ENCODE assay signal across 25 cellular contexts in genomic region chr6:7171733-7172132, GRCh38.
DNase-seq lines count a peak whose midpoint lies in the region; ATAC-seq, FAIRE-seq and TF ChIP-seq lines count a peak whose summit lies in the region.
"Had no signal": no experiment of that assay in that cellular context is flagged by ENCODE, and none has a peak within 500 bp of the region (broad histone marks: within the 10 kb centered on the region; RNA-seq: fewer than 3 reads in every experiment).

No MANE protein-coding gene starts in this region.

- ATAC-seq in GM21786 (IDR thresholded peaks at IDR 0.05; ENCODE audit: unreplicated experiment) (no peak), Right ventricle myocardium inferior (no peak)
- ATAC-seq: activated CD8-positive, alpha-beta memory T cell treated with anti-CD3 and anti-CD28 coated beads, Interleukin-2, amount 10 ng/mL, durations not matched to agents 7 days and 5 days; CD8-positive, alpha-beta T cell had no signal

- H3K4ac ChIP-seq in H1 (replicated peaks; ENCODE audit: insufficient read length, low read depth, low read length), result no peak overlapping the region

- H3K9me3 ChIP-seq in H1 (ENCODE audit: insufficient read depth in 2 of 2, low read depth in 1 of 2, low read length in 1 of 2), result no peaks in the 10 kb centered on the region
- H3K9me3 ChIP-seq in osteoblast (ENCODE audit: low read depth, low read length), result no peaks in the 10 kb centered on the region
- no peaks in the 10 kb centered on the region for H3K9me3 ChIP-seq in transverse colon
- H3K9me3 ChIP-seq: heart right ventricle, SJSA1, spleen had no signal

- H2BK15ac ChIP-seq in H1 (ENCODE audit: low read length), result 0 out of 2 replicates have a peak overlapping the region, but pooled peaks have one; percentile 61

- WGBS in H1 (ENCODE audit: extremely low coverage in 1 of 2, insufficient coverage in 1 of 2, insufficient read length in 1 of 2, insufficient replicate concordance in 2 of 2, low coverage in 1 of 2, low lambda C conversion rate in 2 of 2, missing lambda C conversion rate in 1 of 2), 2 experiments, result 95% methylated on average over 5 of the region's 5 CpGs; no CpG with 5 or more reads in 1 of the 2 experiments
- WGBS in transverse colon (ENCODE audit: low coverage in 1 of 2), 2 donors, result 90% methylated on average over 5 of the region's 5 CpGs; no CpG with 5 or more reads in 1 of the 2 donors

- no peak overlapping the region for H3K56ac ChIP-seq in H1 (replicated peaks; ENCODE audit: insufficient read length, low read depth, low read length)

- H4K20me1 ChIP-seq in H1 (replicated peaks in 1 of 2; ENCODE audit: control insufficient read depth in 1 of 2, insufficient read depth in 2 of 2, low read length in 2 of 2) (peaks cover 2 to 6% of the 10 kb centered on the region in 2 experiments), osteoblast (ENCODE audit: insufficient read depth, low read length) (peaks cover 21% of the 10 kb centered on the region)

- H3K4me3 ChIP-seq in H1 (ENCODE audit: extremely low read depth in 1 of 4, insufficient read depth in 2 of 4, low read depth in 3 of 4, low read length in 4 of 4) (no peak overlapping the region), osteoblast (ENCODE audit: insufficient read depth, low read length) (no peak overlapping the region), transverse colon (no peak overlapping the region)
- H3K4me3 ChIP-seq: heart right ventricle, SJSA1, spleen had no signal

- H3K4me2 ChIP-seq in H1 (ENCODE audit: insufficient read depth in 1 of 2, low read depth in 2 of 2, low read length in 2 of 2) (no peak overlapping the region), osteoblast (ENCODE audit: insufficient read depth, low read length) (no peak overlapping the region)

- H2BK120ac ChIP-seq in H1 (replicated peaks; ENCODE audit: low read depth, low read length), result no peak overlapping the region

- FAIRE-seq in H1 (lab: Jason Lieb, UNC), result no peak

- H4K8ac ChIP-seq in H1 (ENCODE audit: extremely low read depth, insufficient read depth, low read length), result no peak overlapping the region; the same call in 1 of the 2 replicates

- H4K91ac ChIP-seq in H1 (replicated peaks; ENCODE audit: insufficient read length, low read length), result no peak overlapping the region

- no peak overlapping the region for H3K27ac ChIP-seq in H1 (ENCODE audit: low read depth, low read length)
- peak overlapping the region; percentile 58 for H3K27ac ChIP-seq in osteoblast (ENCODE audit: low read depth, low read length)
- H3K27ac ChIP-seq in transverse colon, result peak overlapping the region in 3 of 4 donors; percentile 58 to 70 (median 68)
- H3K27ac ChIP-seq: 22Rv1, SJSA1 had no signal

- no peak overlapping the region for H2BK5ac ChIP-seq in H1 (ENCODE audit: low read depth, low read length)

- H4K5ac ChIP-seq in H1 (ENCODE audit: insufficient read length, low read depth, low read length), result no peak overlapping the region

- H3K79me1 ChIP-seq in H1 (ENCODE audit: low read depth, low read length), result peaks cover 24% of the 10 kb centered on the region

- POLR2A ChIA-PET in H1 (lab: Charles Lee; ENCODE audit: partially characterized antibody), result no interaction called here

- no peak overlapping the region; the same call in 1 of the 2 replicates for H3K18ac ChIP-seq in H1 (ENCODE audit: extremely low read depth, low read length)

- TF ChIP-seq EP300 in H1 (IDR thresholded peaks at IDR 0.05; ENCODE audit: borderline replicate concordance in 1 of 2, low read depth in 2 of 2, low read length in 2 of 2) (no peak), transverse colon (IDR thresholded peaks at IDR 0.05; ENCODE audit: low read depth) (no peak)

- H2AK5ac ChIP-seq in H1 (ENCODE audit: low read depth, low read length), result 0 out of 2 replicates have a peak overlapping the region, but pooled peaks have one; percentile 40

- H3K23ac ChIP-seq in H1 (ENCODE audit: insufficient read length), result no peak overlapping the region

- no peaks in the 10 kb centered on the region; the same call in 1 of the 2 replicates for H3K23me2 ChIP-seq in H1 (ENCODE audit: low read depth, low read length)

- peaks cover 0 to 61% of the 10 kb centered on the region in 2 experiments; a peak in 2 of 4 replicates for H3K79me2 ChIP-seq in H1 (ENCODE audit: control insufficient read depth in 1 of 2, insufficient read depth in 2 of 2, low read length in 2 of 2)
- peaks cover 92% of the 10 kb centered on the region for H3K79me2 ChIP-seq in osteoblast (ENCODE audit: insufficient read depth, low read length)

- TF ChIP-seq RAD21 in H1 (IDR thresholded peaks at IDR 0.05 in 1 of 2, conservative IDR thresholded peaks at IDR 0.05 in 1 of 2; ENCODE audit: low read depth in 2 of 2, low read length in 2 of 2), result no peak

- H3K36me3 ChIP-seq in H1 (ENCODE audit: control insufficient read depth in 2 of 4, insufficient read depth in 4 of 4, low read length in 3 of 4), result no peaks in the 10 kb centered on the region; a peak in 1 of 8 replicates
- no peaks in the 10 kb centered on the region for H3K36me3 ChIP-seq in osteoblast (ENCODE audit: insufficient read depth, low read length)
- H3K36me3 ChIP-seq in transverse colon, result no peaks in the 10 kb centered on the region

- H3K9ac ChIP-seq in H1 (replicated peaks in 1 of 4; ENCODE audit: extremely low read depth in 1 of 4, low read depth in 3 of 4, low read length in 3 of 4), result no peak overlapping the region

- TF ChIP-seq POLR2A in H1 (IDR thresholded peaks at IDR 0.05; ENCODE audit: control extremely low read depth in 1 of 2, low read depth in 2 of 2, low read length in 2 of 2) (no peak), transverse colon (IDR thresholded peaks at IDR 0.05) (no peak)

- H2AFZ ChIP-seq in H1 (ENCODE audit: low read length) (no peak overlapping the region), osteoblast (ENCODE audit: low read length) (no peak overlapping the region)

- DNase-seq in activated CD8-positive, alpha-beta memory T cell treated with anti-CD3 and anti-CD28 coated beads for 24 hours, result peak; percentile 45
- no peak for DNase-seq in activated CD8-positive, alpha-beta memory T cell treated with anti-CD3 and anti-CD28 coated beads, Interleukin-2, amount 50 U/mL, for 4 hours
- DNase-seq in H1 (ENCODE audit: low read depth in 1 of 2, low spot score in 2 of 2), result peak in 1 of 2 experiments; percentile 27
- DNase-seq in osteoblast (ENCODE audit: insufficient read length, low spot score, missing footprints), result no peak
- no peak for DNase-seq in transverse colon
- DNase-seq in UCSD-AML1 (lab: John Stamatoyannopoulos, UW; ENCODE audit: unreplicated experiment), result no peak
- no peak for DNase-seq in Right ventricle myocardium inferior (ENCODE audit: missing footprints)
- DNase-seq: activated CD4-positive, alpha-beta T cell treated with anti-CD3 and anti-CD28 coated beads for 4 hours; activated CD8-positive, alpha-beta memory T cell treated with anti-CD3 and anti-CD28 coated beads, Interleukin-2, amount 10 ng/mL, durations not matched to agents 7 days and 5 days; activated effector memory CD4-positive, alpha-beta T cell treated with Interleukin-2 at 50 U/mL for 16 hours; CD8-positive, alpha-beta T cell; cerebellar nuclear complex; DMS153; heart right ventricle; NCI-H1436 treated with DMSO at 0.1 percent for 48 hours; NCI-H2107; NCI-H446; nucleus accumbens; OCI-M1; spleen; stimulated activated CD4-positive, alpha-beta T cell treated with anti-CD3 and anti-CD28 coated beads, Interleukin-2, amount 100 ng/mL, for 48 hours; stimulated activated naive CD4-positive, alpha-beta T cell had no signal

- H3K27me3 ChIP-seq in H1 (replicated peaks in 1 of 4; ENCODE audit: control insufficient read depth in 3 of 4, extremely low read depth in 1 of 4, insufficient read depth in 3 of 4, low read length in 3 of 4), result no peaks in the 10 kb centered on the region
- H3K27me3 ChIP-seq in osteoblast (ENCODE audit: insufficient read depth, low read length), result no peaks in the 10 kb centered on the region
- no peaks in the 10 kb centered on the region for H3K27me3 ChIP-seq in transverse colon
- H3K27me3 ChIP-seq: heart right ventricle, SJSA1, spleen had no signal

- H3K4me1 ChIP-seq in H1 (replicated peaks in 1 of 4; ENCODE audit: control insufficient read depth in 3 of 4, insufficient read depth in 4 of 4, low read length in 3 of 4) (peaks cover 0 to 26% (median 22%) of the 10 kb centered on the region in 4 experiments), osteoblast (ENCODE audit: insufficient read depth, low read length) (peaks cover 52% of the 10 kb centered on the region), transverse colon (peaks cover 37 to 65% (median 49%) of the 10 kb centered on the region in 4 donors)

- 0 out of 2 replicates have a peak overlapping the region, but pooled peaks have one; percentile 39 for H2BK12ac ChIP-seq in H1 (ENCODE audit: low read depth, low read length)

- TF ChIP-seq CTCF in H1 (IDR thresholded peaks at IDR 0.05; ENCODE audit: control extremely low read depth in 1 of 3, insufficient read depth in 1 of 3, low read depth in 1 of 3, low read length in 3 of 3) (no peak), osteoblast (IDR thresholded peaks at IDR 0.05; ENCODE audit: extremely low read depth, low read depth, low read length) (no peak), transverse colon (IDR thresholded peaks at IDR 0.05) (no peak)

- H3K14ac ChIP-seq in H1 (ENCODE audit: insufficient read length), result no peak overlapping the region

- intact Hi-C loops in transverse colon (cut with DNase I; ENCODE audit: low total_unique reads) (no loop called here), Right ventricle myocardium inferior (cut with DNase I) (no loop called here)

- CTCF ChIA-PET in H1 (lab: Charles Lee; ENCODE audit: partially characterized antibody), result interaction anchor here (1.1 kb wide), 1 partner anchor 47 kb away, joined by 3 read pairs; no protein-coding TSS in a partner anchor

- in situ Hi-C loops in transverse colon (cut with MboI; ENCODE audit: low pct_ligation_motif_present in 1 of 4, low pct_unique_long_range_greater_than_20kb in 1 of 4, low sequenced_read_pairs in 3 of 4), result no loop called here

- H2BK20ac ChIP-seq in H1 (ENCODE audit: low read length), result no peak overlapping the region

TF ChIP-seq in H1, 55 proteins besides CTCF, POLR2A, EP300 and RAD21 (continues in another document):
- no peak for TF ChIP-seq FOSL1 (IDR thresholded peaks at IDR 0.05; ENCODE audit: insufficient read depth, low read depth, low read length)
- TF ChIP-seq POU5F1 (IDR thresholded peaks at IDR 0.05; ENCODE audit: low read depth, low read length), result no peak
- no peak for TF ChIP-seq SAP30 (IDR thresholded peaks at IDR 0.05; ENCODE audit: insufficient read depth, insufficient replicate concordance, low read length)
- TF ChIP-seq GABPA (IDR thresholded peaks at IDR 0.05; ENCODE audit: borderline replicate concordance, insufficient read depth, low read length), result no peak
- TF ChIP-seq RNF2 (IDR thresholded peaks at IDR 0.05; ENCODE audit: borderline replicate concordance, low read depth, low read length, missing control alignments, poor library complexity, severe bottlenecking), result no peak
- no peak for TF ChIP-seq SIN3A (conservative IDR thresholded peaks at IDR 0.05 in 1 of 2, IDR thresholded peaks at IDR 0.05 in 1 of 2; ENCODE audit: low read depth in 1 of 2, low read length in 2 of 2)
- TF ChIP-seq SIRT6 (IDR thresholded peaks at IDR 0.05; ENCODE audit: low read length), result no peak
